In genomic region chrX:32530802-32531403, GRCh38 we compare ENCODE assay signal across 8 cellular contexts.
DNase-seq lines count a peak whose midpoint lies in the region; ATAC-seq, FAIRE-seq and TF ChIP-seq lines count a peak whose summit lies in the region.

No MANE protein-coding gene starts in this region.

- no peaks in the 10 kb centered on the region for H3K36me3 Mint-ChIP-seq in activated T-cell treated with anti-CD3 and anti-CD28 coated beads, Interleukin-2, amount 50 U/mL, for 72 hours (ENCODE audit: insufficient read depth in 2 of 2)
- no peaks in the 10 kb centered on the region for H3K36me3 Mint-ChIP-seq in neural crest cell (ENCODE audit: low read depth)
- H3K36me3 Mint-ChIP-seq in natural killer cell treated with Interleukin-12 subunit alpha and Interleukin-12 subunit beta and Interleukin-15 and Interleukin-18, amount 100 ng/mL, for 72 hours, result no peaks in the 10 kb centered on the region

- FAIRE-seq in endometrium (lab: Jason Lieb, UNC), result peak; percentile 84

- no peak for ATAC-seq in activated T-cell treated with anti-CD3 and anti-CD28 coated beads, Interleukin-2, amount 50 U/mL, for 72 hours (replicated peaks in 1 of 2)
- ATAC-seq in HG03103 (IDR thresholded peaks at IDR 0.05; ENCODE audit: low read depth, unreplicated experiment), result peak; percentile 49
- ATAC-seq in natural killer cell treated with Interleukin-12 subunit alpha and Interleukin-12 subunit beta and Interleukin-15 and Interleukin-18, amount 100 ng/mL, for 72 hours, result no peak

- peak; percentile 3 to 12 for DNase-seq in activated T-cell treated with anti-CD3 and anti-CD28 coated beads, Interleukin-2, amount 50 U/mL, for 72 hours
- no peak for DNase-seq in activated T-cell treated with anti-CD3 and anti-CD28 coated beads, Interleukin-2, amount 50 U/mL, for 1 hour
- DNase-seq in OCI-M2 (lab: John Stamatoyannopoulos, UW; ENCODE audit: unreplicated experiment) (peak; percentile 3), neural crest cell (ENCODE audit: low read depth, low spot score) (peak; percentile 36), HuH-7.5 (ENCODE audit: low spot score) (no peak)
- DNase-seq in natural killer cell treated with Interleukin-12 subunit alpha and Interleukin-12 subunit beta and Interleukin-15 and Interleukin-18, amount 100 ng/mL, for 72 hours (ENCODE audit: low spot score), result no peak

- no peak overlapping the region for H3K4me3 Mint-ChIP-seq in activated T-cell treated with anti-CD3 and anti-CD28 coated beads, Interleukin-2, amount 50 U/mL, for 72 hours
- peak overlapping the region; percentile 78 for H3K4me3 Mint-ChIP-seq in neural crest cell
- no peak overlapping the region for H3K4me3 Mint-ChIP-seq in natural killer cell treated with Interleukin-12 subunit alpha and Interleukin-12 subunit beta and Interleukin-15 and Interleukin-18, amount 100 ng/mL, for 72 hours

- TF ChIP-seq CTCF in neural crest cell (conservative IDR thresholded peaks at IDR 0.05), result peak; percentile 92

- H3K27me3 Mint-ChIP-seq in activated T-cell treated with anti-CD3 and anti-CD28 coated beads, Interleukin-2, amount 50 U/mL, for 72 hours (ENCODE audit: low read depth), result peaks cover 30% of the 10 kb centered on the region
- H3K27me3 Mint-ChIP-seq in neural crest cell (ENCODE audit: low read depth), result no peaks in the 10 kb centered on the region
- no peaks in the 10 kb centered on the region for H3K27me3 Mint-ChIP-seq in natural killer cell treated with Interleukin-12 subunit alpha and Interleukin-12 subunit beta and Interleukin-15 and Interleukin-18, amount 100 ng/mL, for 72 hours

- H3K27ac Mint-ChIP-seq in activated T-cell treated with anti-CD3 and anti-CD28 coated beads, Interleukin-2, amount 50 U/mL, for 72 hours, result no peak overlapping the region
- H3K27ac Mint-ChIP-seq in neural crest cell (ENCODE audit: unreplicated experiment), result no peak overlapping the region
- no peak overlapping the region for H3K27ac Mint-ChIP-seq in natural killer cell treated with Interleukin-12 subunit alpha and Interleukin-12 subunit beta and Interleukin-15 and Interleukin-18, amount 100 ng/mL, for 72 hours

- H3K9me3 Mint-ChIP-seq in activated T-cell treated with anti-CD3 and anti-CD28 coated beads, Interleukin-2, amount 50 U/mL, for 72 hours, result no peaks in the 10 kb centered on the region
- no peaks in the 10 kb centered on the region for H3K9me3 Mint-ChIP-seq in neural crest cell
- no peaks in the 10 kb centered on the region for H3K9me3 Mint-ChIP-seq in natural killer cell treated with Interleukin-12 subunit alpha and Interleukin-12 subunit beta and Interleukin-15 and Interleukin-18, amount 100 ng/mL, for 72 hours

- H3K4me1 Mint-ChIP-seq in activated T-cell treated with anti-CD3 and anti-CD28 coated beads, Interleukin-2, amount 50 U/mL, for 72 hours (ENCODE audit: low read depth), result peaks cover 5% of the 10 kb centered on the region
- no peaks in the 10 kb centered on the region for H3K4me1 Mint-ChIP-seq in neural crest cell
- H3K4me1 Mint-ChIP-seq in natural killer cell treated with Interleukin-12 subunit alpha and Interleukin-12 subunit beta and Interleukin-15 and Interleukin-18, amount 100 ng/mL, for 72 hours (ENCODE audit: low read depth in 2 of 2), result no peaks in the 10 kb centered on the region

Comparison
In these comparisons a context has a peak if more than half of its experiments do, and no peak if none do; other contexts are left out.
1. DNase-seq: peak in activated T-cell treated with anti-CD3 and anti-CD28 coated beads, Interleukin-2, amount 50 U/mL, for 72 hours (2 of 2), OCI-M2 (single experiment) and neural crest cell (single experiment); none in activated T-cell treated with anti-CD3 and anti-CD28 coated beads, Interleukin-2, amount 50 U/mL, for 1 hour (single experiment), HuH-7.5 (single experiment) and natural killer cell treated with Interleukin-12 subunit alpha and Interleukin-12 subunit beta and Interleukin-15 and Interleukin-18, amount 100 ng/mL, for 72 hours (single experiment).